ENCODE assay signal across 30 cellular contexts in genomic region chr3:8856031-8856430, GRCh38.
"Had no signal": no experiment of that assay in that cellular context is flagged by ENCODE, and none has a peak within 500 bp of the region (broad histone marks: within the 10 kb centered on the region; RNA-seq: fewer than 3 reads in every experiment).

No MANE protein-coding gene starts in this region.

- H3K27me3 Mint-ChIP-seq: activated CD4-positive, alpha-beta memory T cell treated with anti-CD3 and anti-CD28 coated beads for 36 hours; activated CD4-positive, alpha-beta T cell treated with anti-CD3 and anti-CD28 coated beads for 36 hours; activated CD4-positive, alpha-beta T cell treated with anti-CD3 and anti-CD28 coated beads, Interleukin-2, amount 10 ng/mL, durations not matched to agents 24 days and 14 days; activated naive CD8-positive, alpha-beta T cell; activated T-helper 17 cell treated with anti-CD3 and anti-CD28 coated beads, Interleukin-2, amount 50 U/mL, for 72 hours; effector memory CD8-positive, alpha-beta T cell; T-cell had no signal

- H3K9me3 Mint-ChIP-seq: activated CD4-positive, alpha-beta memory T cell treated with anti-CD3 and anti-CD28 coated beads for 36 hours; activated CD4-positive, alpha-beta T cell treated with anti-CD3 and anti-CD28 coated beads, Interleukin-2, amount 10 ng/mL, durations not matched to agents 24 days and 14 days; activated T-cell treated with anti-CD3 and anti-CD28 coated beads, Interleukin-2, amount 50 U/mL, for 4 hours; activated T-helper 17 cell treated with anti-CD3 and anti-CD28 coated beads, Interleukin-2, amount 50 U/mL, for 72 hours; effector memory CD8-positive, alpha-beta T cell; T-cell; T-helper 1 cell treated with Interleukin-12 subunit alpha and Interleukin-12 subunit beta and Interleukin-4 antibody, amounts not matched to agents 30 μg/mL and 1 μg/mL, for 36 hours; T-helper 2 cell treated with Interferon-gamma antibody and Interleukin-4, amounts not matched to agents 5 μg/mL and 100 μg/mL, for 36 hours had no signal

- FAIRE-seq: colon had no signal

- H3K4me3 ChIP-seq: body of pancreas, esophagus muscularis mucosa, gastrocnemius medialis, heart right ventricle had no signal

- H3K4me1 ChIP-seq: body of pancreas, esophagus muscularis mucosa, foreskin keratinocyte had no signal

- ATAC-seq: activated CD4-positive, alpha-beta T cell treated with anti-CD3 and anti-CD28 coated beads for 36 hours; activated T-cell treated with anti-CD3 and anti-CD28 coated beads, Interleukin-2, amount 50 U/mL, for 4 hours; activated T-helper 17 cell treated with anti-CD3 and anti-CD28 coated beads, Interleukin-2, amount 50 U/mL, for 72 hours; body of pancreas; effector memory CD8-positive, alpha-beta T cell; foreskin keratinocyte; gastrocnemius medialis; heart right ventricle; T-cell had no signal

- H3K27ac Mint-ChIP-seq: activated CD4-positive, alpha-beta memory T cell treated with anti-CD3 and anti-CD28 coated beads for 36 hours; activated CD4-positive, alpha-beta T cell treated with anti-CD3 and anti-CD28 coated beads for 36 hours; activated CD4-positive, alpha-beta T cell treated with anti-CD3 and anti-CD28 coated beads, Interleukin-2, amount 10 ng/mL, durations not matched to agents 24 days and 14 days; activated naive CD8-positive, alpha-beta T cell; activated T-helper 17 cell treated with anti-CD3 and anti-CD28 coated beads, Interleukin-2, amount 50 U/mL, for 72 hours; effector memory CD8-positive, alpha-beta T cell; T-cell; T-helper 1 cell treated with Interleukin-12 subunit alpha and Interleukin-12 subunit beta and Interleukin-4 antibody, amounts not matched to agents 30 μg/mL and 1 μg/mL, for 36 hours; T-helper 2 cell treated with Interferon-gamma antibody and Interleukin-4, amounts not matched to agents 5 μg/mL and 100 μg/mL, for 36 hours had no signal

- H3K27me3 ChIP-seq: body of pancreas, esophagus muscularis mucosa, foreskin keratinocyte, gastrocnemius medialis, heart right ventricle had no signal

- H3K36me3 Mint-ChIP-seq: activated CD4-positive, alpha-beta memory T cell treated with anti-CD3 and anti-CD28 coated beads for 36 hours had no signal

- H3K27ac ChIP-seq: body of pancreas, esophagus muscularis mucosa, foreskin keratinocyte, gastrocnemius medialis, heart right ventricle had no signal

- H3K36me3 ChIP-seq: esophagus muscularis mucosa, gastrocnemius medialis, heart right ventricle had no signal

- H3K9me3 ChIP-seq: body of pancreas, esophagus muscularis mucosa, gastrocnemius medialis, heart right ventricle had no signal

- H3K4me3 Mint-ChIP-seq: activated CD4-positive, alpha-beta memory T cell treated with anti-CD3 and anti-CD28 coated beads for 36 hours; activated CD4-positive, alpha-beta T cell treated with anti-CD3 and anti-CD28 coated beads for 36 hours; activated CD4-positive, alpha-beta T cell treated with anti-CD3 and anti-CD28 coated beads, Interleukin-2, amount 10 ng/mL, durations not matched to agents 24 days and 14 days; activated naive CD8-positive, alpha-beta T cell; activated T-cell treated with anti-CD3 and anti-CD28 coated beads, Interleukin-2, amount 50 U/mL, for 4 hours; activated T-helper 17 cell treated with anti-CD3 and anti-CD28 coated beads, Interleukin-2, amount 50 U/mL, for 72 hours; effector memory CD8-positive, alpha-beta T cell; T-cell; T-helper 1 cell treated with Interleukin-12 subunit alpha and Interleukin-12 subunit beta and Interleukin-4 antibody, amounts not matched to agents 30 μg/mL and 1 μg/mL, for 36 hours; T-helper 2 cell treated with Interferon-gamma antibody and Interleukin-4, amounts not matched to agents 5 μg/mL and 100 μg/mL, for 36 hours had no signal

- H3K4me1 Mint-ChIP-seq: activated CD4-positive, alpha-beta T cell treated with anti-CD3 and anti-CD28 coated beads for 36 hours; activated CD4-positive, alpha-beta T cell treated with anti-CD3 and anti-CD28 coated beads, Interleukin-2, amount 10 ng/mL, durations not matched to agents 24 days and 14 days; activated T-helper 17 cell treated with anti-CD3 and anti-CD28 coated beads, Interleukin-2, amount 50 U/mL, for 72 hours; T-cell had no signal

- DNase-seq: activated CD4-positive, alpha-beta memory T cell treated with anti-CD3 and anti-CD28 coated beads for 36 hours; activated CD4-positive, alpha-beta T cell treated with anti-CD3 and anti-CD28 coated beads for 36 hours; activated CD4-positive, alpha-beta T cell treated with anti-CD3 and anti-CD28 coated beads, Interleukin-2, amount 10 ng/mL, durations not matched to agents 24 days and 14 days; activated CD4-positive, CD25-positive, alpha-beta regulatory T cell; activated CD4-positive, CD25-positive, alpha-beta regulatory T cell treated with anti-CD3 and anti-CD28 coated beads, Interleukin-2, amount 50 U/mL, for 72 hours; activated CD8-positive, alpha-beta memory T cell treated with anti-CD3 and anti-CD28 coated beads, Interleukin-2, amount 50 U/mL, for 48 hours; activated effector memory CD4-positive, alpha-beta T cell treated with Interleukin-2 at 50 U/mL for 16 hours; activated gamma-delta T cell treated with Interleukin-2 at 50 U/mL for 16 hours; activated naive CD4-positive, alpha-beta T cell treated with anti-CD3 and anti-CD28 coated beads, Interleukin-2, amount 50 U/mL, for 16 hours; activated naive CD4-positive, alpha-beta T cell treated with Interleukin-2 at 50 U/mL for 16 hours; activated T-cell treated with anti-CD3 and anti-CD28 coated beads, Interleukin-2, amount 50 U/mL, for 4 hours; amniotic stem cell; body of pancreas; cortex of kidney; dermis blood vessel endothelial cell; effector CD4-positive, alpha-beta T cell; effector memory CD8-positive, alpha-beta T cell; erythroblast; foreskin keratinocyte; gastrocnemius medialis; glutamatergic neuron; heart right ventricle; T-cell; T1000 had no signal
